In genomic region chr2:128803222-128803621, GRCh38 we compare ENCODE assay signal across 17 cellular contexts.
DNase-seq lines count a peak whose midpoint lies in the region; ATAC-seq and TF ChIP-seq lines count a peak whose summit lies in the region.
"Had no signal": no experiment of that assay in that cellular context is flagged by ENCODE, and none has a peak within 500 bp of the region (broad histone marks: within the 10 kb centered on the region; RNA-seq: fewer than 3 reads in every experiment).

No MANE protein-coding gene starts in this region.

- no peaks in the 10 kb centered on the region for H3K9me3 Mint-ChIP-seq in activated CD8-positive, alpha-beta T cell treated with anti-CD3 and anti-CD28 coated beads, Interleukin-2, amount 10 ng/mL, durations not matched to agents 7 days and 5 days (ENCODE audit: insufficient read depth)
- no peaks in the 10 kb centered on the region for H3K9me3 Mint-ChIP-seq in activated CD8-positive, alpha-beta T cell treated with anti-CD3 and anti-CD28 coated beads for 36 hours
- H3K9me3 Mint-ChIP-seq in endodermal cell, result peaks cover 6% of the 10 kb centered on the region
- H3K9me3 Mint-ChIP-seq in stimulated activated memory B cell treated with anti-CD40 and anti-IgM and Interleukin-4, amounts not matched to agents 10 μg/mL and 1 μg/mL and 100 μg/mL, for 72 hours, result peaks cover 6% of the 10 kb centered on the region

- H3K9me3 ChIP-seq in endodermal cell (ENCODE audit: control insufficient read depth, low read length), result peaks cover 6% of the 10 kb centered on the region

- no peaks in the 10 kb centered on the region for H3K4me1 Mint-ChIP-seq in activated CD8-positive, alpha-beta T cell treated with anti-CD3 and anti-CD28 coated beads, Interleukin-2, amount 10 ng/mL, durations not matched to agents 7 days and 5 days (ENCODE audit: low read depth)
- no peaks in the 10 kb centered on the region for H3K4me1 Mint-ChIP-seq in activated CD8-positive, alpha-beta T cell treated with anti-CD3 and anti-CD28 coated beads for 36 hours (ENCODE audit: low read depth)
- H3K4me1 Mint-ChIP-seq in endodermal cell, result no peaks in the 10 kb centered on the region
- peaks cover 3% of the 10 kb centered on the region for H3K4me1 Mint-ChIP-seq in stimulated activated memory B cell treated with anti-CD40 and anti-IgM and Interleukin-4, amounts not matched to agents 10 μg/mL and 1 μg/mL and 100 μg/mL, for 72 hours
- H3K4me1 Mint-ChIP-seq: CD4-positive, CD25-positive, alpha-beta regulatory T cell had no signal

- POLR2A ChIA-PET in activated CD8-positive, alpha-beta T cell treated with anti-CD3 and anti-CD28 coated beads, Interleukin-2, amount 10 ng/mL, durations not matched to agents 7 days and 5 days (lab: Charles Lee), result no interaction called here
- POLR2A ChIA-PET in activated CD8-positive, alpha-beta T cell treated with anti-CD3 and anti-CD28 coated beads for 36 hours (lab: Charles Lee), result no interaction called here

- ATAC-seq in activated CD8-positive, alpha-beta T cell treated with anti-CD3 and anti-CD28 coated beads, Interleukin-2, amount 10 ng/mL, durations not matched to agents 7 days and 5 days, result no peak
- ATAC-seq in activated CD8-positive, alpha-beta T cell treated with anti-CD3 and anti-CD28 coated beads for 36 hours, result no peak
- peak; percentile 18 for ATAC-seq in stimulated activated memory B cell treated with anti-CD40 and anti-IgM and Interleukin-4, amounts not matched to agents 10 μg/mL and 1 μg/mL and 100 μg/mL, for 72 hours
- no peak for ATAC-seq in HG02970 (IDR thresholded peaks at IDR 0.05; ENCODE audit: low FRiP score, unreplicated experiment)
- ATAC-seq: GM12878 had no signal

- intact Hi-C loops in activated CD8-positive, alpha-beta T cell treated with anti-CD3 and anti-CD28 coated beads for 36 hours (cut with micrococcal nuclease), result no loop called here

- no peak overlapping the region for H3K27ac Mint-ChIP-seq in activated CD8-positive, alpha-beta T cell treated with anti-CD3 and anti-CD28 coated beads, Interleukin-2, amount 10 ng/mL, durations not matched to agents 7 days and 5 days
- H3K27ac Mint-ChIP-seq in activated CD8-positive, alpha-beta T cell treated with anti-CD3 and anti-CD28 coated beads for 36 hours, result no peak overlapping the region
- H3K27ac Mint-ChIP-seq in endodermal cell, result no peak overlapping the region
- no peak overlapping the region for H3K27ac Mint-ChIP-seq in stimulated activated memory B cell treated with anti-CD40 and anti-IgM and Interleukin-4, amounts not matched to agents 10 μg/mL and 1 μg/mL and 100 μg/mL, for 72 hours
- H3K27ac Mint-ChIP-seq: CD4-positive, CD25-positive, alpha-beta regulatory T cell; HFFc6 had no signal

- DNase-seq in activated CD8-positive, alpha-beta T cell treated with anti-CD3 and anti-CD28 coated beads, Interleukin-2, amount 10 ng/mL, durations not matched to agents 7 days and 5 days, result peak; percentile 4
- no peak for DNase-seq in activated CD8-positive, alpha-beta T cell treated with anti-CD3 and anti-CD28 coated beads for 36 hours
- peak; percentile 68 for DNase-seq in NCI-H345 treated with DMSO at 0.1 percent for 48 hours (lab: John Stamatoyannopoulos, UW; ENCODE audit: unreplicated experiment)
- peak; percentile 2 for DNase-seq in endodermal cell
- no peak for DNase-seq in activated CD4-positive, alpha-beta T cell treated with anti-CD3 and anti-CD28 coated beads, Interleukin-2, amount 50 U/mL, for 48 hours
- no peak for DNase-seq in NCI-H446 (lab: John Stamatoyannopoulos, UW)
- DNase-seq: 8988T; AML-193; CD4-positive, CD25-positive, alpha-beta regulatory T cell; DMS53; HCEC 1CT; HFFc6 had no signal

- TF ChIP-seq CTCF in activated CD8-positive, alpha-beta T cell treated with anti-CD3 and anti-CD28 coated beads for 36 hours (IDR thresholded peaks at IDR 0.05), result no peak
- no peak for TF ChIP-seq CTCF in endodermal cell (conservative IDR thresholded peaks at IDR 0.05)

- H3K27ac ChIP-seq in endodermal cell (ENCODE audit: low read depth, low read length), result no peak overlapping the region
- H3K27ac ChIP-seq: BLaER1 treated with 17β-estradiol and CSF1 and Interleukin-3, amounts not matched to agents 10 nM and 100 nM; HL-60 had no signal

- no peak overlapping the region for H3K9ac ChIP-seq in endodermal cell (ENCODE audit: extremely low read depth, low read length, poor library complexity, severe bottlenecking)
- H3K9ac ChIP-seq: BLaER1 treated with 17β-estradiol and CSF1 and Interleukin-3, amounts not matched to agents 10 nM and 100 nM had no signal

- 100% methylated on average over 2 of the region's 2 CpGs; no CpG with 5 or more reads in 1 of the 2 experiments for WGBS in endodermal cell (ENCODE audit: insufficient coverage in 1 of 2, insufficient read length in 1 of 2), 2 experiments

- H3K27me3 Mint-ChIP-seq in activated CD8-positive, alpha-beta T cell treated with anti-CD3 and anti-CD28 coated beads, Interleukin-2, amount 10 ng/mL, durations not matched to agents 7 days and 5 days (ENCODE audit: low read depth), result peaks cover 13% of the 10 kb centered on the region
- no peaks in the 10 kb centered on the region for H3K27me3 Mint-ChIP-seq in activated CD8-positive, alpha-beta T cell treated with anti-CD3 and anti-CD28 coated beads for 36 hours
- peaks cover 2% of the 10 kb centered on the region for H3K27me3 Mint-ChIP-seq in endodermal cell (ENCODE audit: insufficient read depth)
- H3K27me3 Mint-ChIP-seq in stimulated activated memory B cell treated with anti-CD40 and anti-IgM and Interleukin-4, amounts not matched to agents 10 μg/mL and 1 μg/mL and 100 μg/mL, for 72 hours, result no peaks in the 10 kb centered on the region
- H3K27me3 Mint-ChIP-seq: CD4-positive, CD25-positive, alpha-beta regulatory T cell had no signal

- H3K4me3 ChIP-seq in endodermal cell (ENCODE audit: low read length), result no peak overlapping the region
- H3K4me3 ChIP-seq: BLaER1 treated with 17β-estradiol and CSF1 and Interleukin-3, amounts not matched to agents 10 nM and 100 nM; GM12878 had no signal

- H3K36me3 Mint-ChIP-seq in activated CD8-positive, alpha-beta T cell treated with anti-CD3 and anti-CD28 coated beads, Interleukin-2, amount 10 ng/mL, durations not matched to agents 7 days and 5 days (ENCODE audit: low read depth), result no peaks in the 10 kb centered on the region
- H3K36me3 Mint-ChIP-seq in activated CD8-positive, alpha-beta T cell treated with anti-CD3 and anti-CD28 coated beads for 36 hours (ENCODE audit: low read depth), result no peaks in the 10 kb centered on the region
- H3K36me3 Mint-ChIP-seq in endodermal cell (ENCODE audit: low read depth), result no peaks in the 10 kb centered on the region
- H3K36me3 Mint-ChIP-seq in stimulated activated memory B cell treated with anti-CD40 and anti-IgM and Interleukin-4, amounts not matched to agents 10 μg/mL and 1 μg/mL and 100 μg/mL, for 72 hours, result no peaks in the 10 kb centered on the region
- H3K36me3 Mint-ChIP-seq: CD4-positive, CD25-positive, alpha-beta regulatory T cell had no signal

- H3K4me1 ChIP-seq in endodermal cell (ENCODE audit: control insufficient read depth, insufficient read depth, low read length), result no peaks in the 10 kb centered on the region
- H3K4me1 ChIP-seq: BLaER1 treated with 17β-estradiol and CSF1 and Interleukin-3, amounts not matched to agents 10 nM and 100 nM had no signal

- CTCF ChIA-PET in activated CD8-positive, alpha-beta T cell treated with anti-CD3 and anti-CD28 coated beads, Interleukin-2, amount 10 ng/mL, durations not matched to agents 7 days and 5 days (lab: Charles Lee), result no interaction called here
- CTCF ChIA-PET in activated CD8-positive, alpha-beta T cell treated with anti-CD3 and anti-CD28 coated beads for 36 hours (lab: Charles Lee), result no interaction called here

- no peaks in the 10 kb centered on the region for H3K36me3 ChIP-seq in endodermal cell (ENCODE audit: control insufficient read depth, insufficient read depth, low read length)
- H3K36me3 ChIP-seq: BLaER1 treated with 17β-estradiol and CSF1 and Interleukin-3, amounts not matched to agents 10 nM and 100 nM had no signal

- H3K4me3 Mint-ChIP-seq in activated CD8-positive, alpha-beta T cell treated with anti-CD3 and anti-CD28 coated beads, Interleukin-2, amount 10 ng/mL, durations not matched to agents 7 days and 5 days, result no peak overlapping the region
- no peak overlapping the region for H3K4me3 Mint-ChIP-seq in activated CD8-positive, alpha-beta T cell treated with anti-CD3 and anti-CD28 coated beads for 36 hours
- H3K4me3 Mint-ChIP-seq in endodermal cell, result no peak overlapping the region
- no peak overlapping the region for H3K4me3 Mint-ChIP-seq in stimulated activated memory B cell treated with anti-CD40 and anti-IgM and Interleukin-4, amounts not matched to agents 10 μg/mL and 1 μg/mL and 100 μg/mL, for 72 hours
- H3K4me3 Mint-ChIP-seq: CD4-positive, CD25-positive, alpha-beta regulatory T cell; HFFc6 had no signal

- H3K27me3 ChIP-seq in endodermal cell (ENCODE audit: control insufficient read depth, insufficient read depth, low read length, poor library complexity, severe bottlenecking), result no peaks in the 10 kb centered on the region
- H3K27me3 ChIP-seq: BLaER1 treated with 17β-estradiol and CSF1 and Interleukin-3, amounts not matched to agents 10 nM and 100 nM had no signal

Comparison
In these comparisons a context has a peak if more than half of its experiments do, and no peak if none do; other contexts are left out.
1. DNase-seq: peak in activated CD8-positive, alpha-beta T cell treated with anti-CD3 and anti-CD28 coated beads, Interleukin-2, amount 10 ng/mL, durations not matched to agents 7 days and 5 days (single experiment), NCI-H345 treated with DMSO at 0.1 percent for 48 hours (single experiment) and endodermal cell (single experiment); none in activated CD8-positive, alpha-beta T cell treated with anti-CD3 and anti-CD28 coated beads for 36 hours (single experiment), activated CD4-positive, alpha-beta T cell treated with anti-CD3 and anti-CD28 coated beads, Interleukin-2, amount 50 U/mL, for 48 hours (0 of 2) and NCI-H446 (0 of 2).